Comparison of ENCODE assay signal across 16 cellular contexts in the genomic region with DNA sequence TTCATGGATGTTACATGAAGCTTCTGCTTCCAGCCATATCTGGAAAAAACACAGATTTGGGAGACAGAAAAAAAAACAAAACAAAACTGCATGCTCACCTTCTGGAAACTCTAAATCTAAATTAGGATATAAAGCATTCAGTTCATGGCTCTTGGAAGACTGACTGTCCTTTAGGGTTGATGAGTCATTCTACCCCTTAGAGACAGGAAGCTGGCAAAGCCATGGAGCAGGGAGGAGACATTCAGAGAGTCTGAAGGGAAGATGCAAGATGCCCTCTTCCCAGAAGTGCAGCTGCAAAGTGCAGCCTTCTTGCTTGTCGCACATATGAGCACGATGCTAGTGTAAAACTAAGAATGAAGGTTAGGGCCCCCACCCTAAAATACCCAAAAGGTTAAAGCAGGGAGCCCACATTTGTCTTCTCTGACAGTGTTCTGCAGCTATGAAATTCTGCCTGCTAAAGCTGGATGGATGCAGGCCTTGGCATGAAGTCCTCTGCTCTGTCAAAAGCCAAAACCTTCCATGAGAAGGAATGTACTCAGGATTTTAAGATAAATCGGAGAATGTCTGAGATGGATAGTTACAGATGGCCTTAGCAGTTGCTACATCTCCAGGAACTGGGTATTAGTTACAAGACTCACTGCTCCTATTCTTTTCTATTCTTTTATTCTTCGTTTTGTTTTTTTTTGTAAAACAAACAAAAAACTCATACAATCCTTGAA.
DNase-seq lines count a peak whose midpoint lies in the region; ATAC-seq and TF ChIP-seq lines count a peak whose summit lies in the region.
"Had no signal": no experiment of that assay in that cellular context is flagged by ENCODE, and none has a peak within 500 bp of the region (broad histone marks: within the 10 kb centered on the region; RNA-seq: fewer than 3 reads in every experiment).

No MANE protein-coding gene starts in this region.

- ATAC-seq in left lung, result peak; percentile 53
- no peak for ATAC-seq in GM21786 (IDR thresholded peaks at IDR 0.05; ENCODE audit: unreplicated experiment)
- no peak for ATAC-seq in HG02588 (IDR thresholded peaks at IDR 0.05; ENCODE audit: unreplicated experiment)
- ATAC-seq: activated naive CD8-positive, alpha-beta T cell treated with anti-CD3 and anti-CD28 coated beads, Interleukin-2, amount 50 U/mL, for 24 hours; lower lobe of right lung had no signal

- no peaks in the 10 kb centered on the region for H3K79me2 ChIP-seq in mammary epithelial cell (ENCODE audit: insufficient read depth, low read length)

- H2AFZ ChIP-seq in mammary epithelial cell (ENCODE audit: low read depth, low read length), result no peak overlapping the region

- TF ChIP-seq CTCF in AG10803 (conservative IDR thresholded peaks at IDR 0.05; ENCODE audit: low read length) (no peak), mammary epithelial cell (conservative IDR thresholded peaks at IDR 0.05 in 1 of 2, IDR thresholded peaks at IDR 0.05 in 1 of 2; ENCODE audit: extremely low read depth in 1 of 2, insufficient read depth in 1 of 2, low read depth in 1 of 2, low read length in 2 of 2) (no peak), left lung (IDR thresholded peaks at IDR 0.05) (no peak)

- H3K36me3 ChIP-seq in mammary epithelial cell (ENCODE audit: insufficient read depth, low read length) (no peaks in the 10 kb centered on the region), left lung (no peaks in the 10 kb centered on the region)
- H3K36me3 ChIP-seq: lower lobe of right lung, prostate gland, uterus had no signal

- H3K4me3 ChIP-seq in AG10803 (ENCODE audit: low read length) (no peak overlapping the region), mammary epithelial cell (replicated peaks in 1 of 3; ENCODE audit: insufficient read depth in 1 of 3, low read depth in 2 of 3, low read length in 3 of 3) (no peak overlapping the region), left lung (no peak overlapping the region)
- H3K4me3 ChIP-seq: lower lobe of right lung, prostate gland, uterus had no signal

- CTCF ChIA-PET in mammary epithelial cell (lab: Charles Lee; ENCODE audit: low non-redundant PET), result no interaction called here

- intact Hi-C loops in mammary epithelial cell (cut with micrococcal nuclease), result no loop called here
- intact Hi-C loops in left lung (cut with DNase I), result no loop called here

- DNase-seq in AG10803 (ENCODE audit: low read depth), result peak; percentile 74
- DNase-seq in M059J (ENCODE audit: low read depth), result peak; percentile 88
- peak; percentile 22 for DNase-seq in mammary epithelial cell
- no peak for DNase-seq in left lung
- DNase-seq in NCI-H187 (lab: John Stamatoyannopoulos, UW), result no peak
- no peak for DNase-seq in SHP77 (lab: John Stamatoyannopoulos, UW)
- DNase-seq: activated CD8-positive, alpha-beta memory T cell treated with anti-CD3 and anti-CD28 coated beads for 24 hours; activated naive CD8-positive, alpha-beta T cell treated with anti-CD3 and anti-CD28 coated beads, Interleukin-2, amount 50 U/mL, for 24 hours; lower lobe of right lung; NCI-H526 treated with DMSO at 0.1 percent for 48 hours; T-helper 1 cell; uterus had no signal

- H3K4me1 ChIP-seq in mammary epithelial cell (ENCODE audit: insufficient read depth, low read length) (peaks cover 15% of the 10 kb centered on the region), left lung (no peaks in the 10 kb centered on the region)
- H3K4me1 ChIP-seq: prostate gland had no signal

- H3K4me2 ChIP-seq in mammary epithelial cell (ENCODE audit: insufficient read depth, low read depth, low read length), result peak overlapping the region; percentile 11
- H3K4me2 ChIP-seq: KMS-11 had no signal

- H3K9me3 ChIP-seq in mammary epithelial cell (replicated peaks; ENCODE audit: insufficient read depth, low read length) (no peaks in the 10 kb centered on the region), left lung (no peaks in the 10 kb centered on the region)
- H3K9me3 ChIP-seq: lower lobe of right lung, prostate gland, uterus had no signal

- no TSS peak for BruUV-seq in mammary epithelial cell (replicated peaks; lab: Mats Ljungman, UMichigan)

- H3K27me3 ChIP-seq in mammary epithelial cell (ENCODE audit: insufficient read depth, low read length) (no peaks in the 10 kb centered on the region), left lung (no peaks in the 10 kb centered on the region)
- H3K27me3 ChIP-seq: uterus had no signal

- no peak overlapping the region for H3K27ac ChIP-seq in mammary epithelial cell (ENCODE audit: insufficient read depth, low read depth, low read length)
- H3K27ac ChIP-seq in left lung, result no peak overlapping the region
- H3K27ac ChIP-seq: KMS-11, lower lobe of right lung, prostate gland, uterus had no signal

- no peak overlapping the region for H3K9ac ChIP-seq in mammary epithelial cell (ENCODE audit: insufficient read depth, low read length)
- H3K9ac ChIP-seq: KMS-11 had no signal

- in situ Hi-C loops in mammary epithelial cell (cut with MboI; ENCODE audit: low sequenced_read_pairs in 2 of 2), result no loop called here

- H4K20me1 ChIP-seq in mammary epithelial cell (ENCODE audit: insufficient read depth, low read length), result no peaks in the 10 kb centered on the region

- WGBS in mammary epithelial cell (ENCODE audit: low coverage, missing lambda C conversion rate), result 81% methylated on average over 4 of the region's 4 CpGs

- dilution Hi-C loops in mammary epithelial cell (cut with HindIII; ENCODE audit: low sequenced_read_pairs), result no loop called here

Comparison
In these comparisons a context has a peak if more than half of its experiments do, and no peak if none do; other contexts are left out.
1. DNase-seq: peak in AG10803 (single experiment), M059J (single experiment) and mammary epithelial cell (single experiment); none in left lung (0 of 2), NCI-H187 (0 of 2) and SHP77 (0 of 2).